8 cellular contexts compared by ENCODE assay signal in genomic region chr19:48390188-48391099, GRCh38. TPM values are rescaled to one million over a fixed set of nuclear protein-coding genes. Genes with fewer than 3 reads are reported as not detected.
DNase-seq lines count a peak whose midpoint lies in the region; ATAC-seq and TF ChIP-seq lines count a peak whose summit lies in the region.

No MANE protein-coding gene starts in this region.

- H3K4me3 ChIP-seq in mucosa of stomach (ENCODE audit: low read length) (peak overlapping the region; percentile 100), stomach (peak overlapping the region; percentile 78 to 94 (median 81))

- peaks cover 33 to 39% of the 10 kb centered on the region in 2 donors for H3K36me3 Mint-ChIP-seq in CD14-positive monocyte
- peaks cover 11% of the 10 kb centered on the region for H3K36me3 Mint-ChIP-seq in activated T-cell treated with anti-CD3 and anti-CD28 coated beads, Interleukin-2, amount 50 U/mL, for 4 hours (ENCODE audit: insufficient read depth)

- H3K9me3 ChIP-seq in mucosa of stomach (ENCODE audit: control insufficient read depth, low read length) (no peaks in the 10 kb centered on the region), stomach (no peaks in the 10 kb centered on the region)

- TF ChIP-seq CTCF in CD14-positive monocyte (IDR thresholded peaks at IDR 0.05) (peak; percentile 41), stomach (IDR thresholded peaks at IDR 0.05) (peak in 5 of 7 experiments; percentile 40 to 77 (median 72))

- peaks cover 38% of the 10 kb centered on the region for H3K27me3 ChIP-seq in mucosa of stomach (ENCODE audit: control insufficient read depth, insufficient read depth, low read length)
- H3K27me3 ChIP-seq in stomach, result peaks cover 21 to 38% (median 34%) of the 10 kb centered on the region in 3 donors

- TF ChIP-seq POLR2A in erythroblast (IDR thresholded peaks at IDR 0.05; ENCODE audit: low read length), result no peak
- no peak for TF ChIP-seq POLR2A in stomach (IDR thresholded peaks at IDR 0.05)

- TF ChIP-seq EP300 in stomach (IDR thresholded peaks at IDR 0.05), result no peak

- ATAC-seq in GM21825 (IDR thresholded peaks at IDR 0.05; ENCODE audit: unreplicated experiment) (peak; percentile 48), GM18873 (IDR thresholded peaks at IDR 0.05; ENCODE audit: low FRiP score, unreplicated experiment) (no peak)
- peak; percentile 62 to 66 for ATAC-seq in activated T-cell treated with anti-CD3 and anti-CD28 coated beads, Interleukin-2, amount 50 U/mL, for 4 hours

- peaks cover 12% of the 10 kb centered on the region for H3K4me1 Mint-ChIP-seq in CD14-positive monocyte
- H3K4me1 Mint-ChIP-seq in activated T-cell treated with anti-CD3 and anti-CD28 coated beads, Interleukin-2, amount 50 U/mL, for 4 hours (ENCODE audit: low read depth), result peaks cover 26% of the 10 kb centered on the region

- DNase-seq in CD14-positive monocyte (ENCODE audit: low spot score) (peak; percentile 70), NCI-H748 treated with DMSO at 0.1 percent for 48 hours (lab: John Stamatoyannopoulos, UW) (peak; percentile 42), erythroblast (lab: John Stamatoyannopoulos, UW) (peak; percentile 81 to 86), stomach (peak; percentile 70)
- peak; percentile 60 for DNase-seq in activated T-cell treated with anti-CD3 and anti-CD28 coated beads, Interleukin-2, amount 50 U/mL, for 4 hours

- 1 to 5% (median 2%) methylated on average over 18 to 24 of the region's 24 CpGs for WGBS in stomach, 5 donors

- peaks cover 0 to 25% (median 2%) of the 10 kb centered on the region in 7 donors for H3K9me3 Mint-ChIP-seq in CD14-positive monocyte
- H3K9me3 Mint-ChIP-seq in activated T-cell treated with anti-CD3 and anti-CD28 coated beads, Interleukin-2, amount 50 U/mL, for 4 hours, result no peaks in the 10 kb centered on the region

- H3K9ac ChIP-seq in mucosa of stomach (ENCODE audit: low read length), result peak overlapping the region; percentile 100

- peaks cover 35 to 40% (median 38%) of the 10 kb centered on the region in 3 donors for H3K27me3 Mint-ChIP-seq in CD14-positive monocyte (ENCODE audit: low read depth in 3 of 3)
- peaks cover 16% of the 10 kb centered on the region for H3K27me3 Mint-ChIP-seq in activated T-cell treated with anti-CD3 and anti-CD28 coated beads, Interleukin-2, amount 50 U/mL, for 4 hours (ENCODE audit: low read depth)

- intact Hi-C loops in CD14-positive monocyte (cut with micrococcal nuclease), result loop anchor here in 1 of 2 donors (10.0 kb wide), 1 partner anchor 54 kb away; the partner anchor contains the start of gene GRWD1
- intact Hi-C loops in stomach (cut with DNase I; ENCODE audit: low total_unique reads), result no loop called here

- H3K4me3 Mint-ChIP-seq in CD14-positive monocyte, result peak overlapping the region; percentile 93 to 97
- H3K4me3 Mint-ChIP-seq in activated T-cell treated with anti-CD3 and anti-CD28 coated beads, Interleukin-2, amount 50 U/mL, for 4 hours, result peak overlapping the region; percentile 89

- peak overlapping the region; percentile 91 to 97 (median 94) for H3K27ac ChIP-seq in stomach

- H3K27ac Mint-ChIP-seq in CD14-positive monocyte, result peak overlapping the region; percentile 86 to 98 (median 93)

- H3K36me3 ChIP-seq in mucosa of stomach (ENCODE audit: control insufficient read depth, insufficient read depth, low read length) (peaks cover 3% of the 10 kb centered on the region), stomach (peaks cover 22 to 42% (median 41%) of the 10 kb centered on the region in 4 donors)

- peaks cover 7% of the 10 kb centered on the region for H3K4me1 ChIP-seq in mucosa of stomach (ENCODE audit: control insufficient read depth, insufficient read depth, low read length)
- H3K4me1 ChIP-seq in stomach, result peaks cover 19 to 44% (median 38%) of the 10 kb centered on the region in 4 donors

RNA-seq across cellular contexts. Expression of gene KDELR1, which starts 0.9 kb away (rescaled TPM):
- polyA plus RNA-seq in CD14-positive monocyte (10 to 100 TPM; 42.0 to 51.3 TPM), stomach (10 to 100 TPM; 69.8 to 93.8 (median 72.0) TPM)
- 10 to 100 TPM; 58.6 to 63.8 (median 61.3) TPM for total RNA-seq in activated T-cell treated with anti-CD3 and anti-CD28 coated beads, Interleukin-2, amount 50 U/mL, for 4 hours
- 100 to 1,000 TPM in 1 of 5 donors, 10 to 100 TPM in 4; 45.8 to 123 (median 67.7) TPM for total RNA-seq in stomach

RNA-seq across cellular contexts. Expression of gene GRIN2D, which starts 3.0 kb away (rescaled TPM):
- under 1 TPM in 1 of 2 donors, not detected in 1; 0.13 TPM for polyA plus RNA-seq in CD14-positive monocyte
- under 1 TPM; 0.11 to 0.14 (median 0.13) TPM for total RNA-seq in activated T-cell treated with anti-CD3 and anti-CD28 coated beads, Interleukin-2, amount 50 U/mL, for 4 hours
- total RNA-seq in stomach, result 1 to 10 TPM in 1 of 5 donors, under 1 TPM in 2, not detected in 2; 0.14 to 1.8 (median 0.37) TPM
- under 1 TPM in 2 of 3 donors, not detected in 1; 0.06 to 0.10 TPM for polyA plus RNA-seq in stomach

RNA-seq across cellular contexts. Expression of gene SYNGR4, which starts 26.3 kb away (rescaled TPM):
- polyA plus RNA-seq in CD14-positive monocyte, result not detected
- not detected for total RNA-seq in activated T-cell treated with anti-CD3 and anti-CD28 coated beads, Interleukin-2, amount 50 U/mL, for 4 hours
- not detected for total RNA-seq in stomach
- not detected for polyA plus RNA-seq in stomach

RNA-seq across cellular contexts. Expression of gene TMEM143, which starts 26.7 kb away (rescaled TPM):
- polyA plus RNA-seq in CD14-positive monocyte (1 to 10 TPM; 1.7 to 2.1 TPM), stomach (1 to 10 TPM; 4.2 to 8.6 (median 7.8) TPM)
- total RNA-seq in activated T-cell treated with anti-CD3 and anti-CD28 coated beads, Interleukin-2, amount 50 U/mL, for 4 hours, result 1 to 10 TPM; 5.2 to 6.4 (median 5.6) TPM
- total RNA-seq in stomach, result 10 to 100 TPM in 4 of 5 donors, 1 to 10 TPM in 1; 9.4 to 33.3 (median 12.3) TPM

RNA-seq across cellular contexts. Expression of gene GRWD1, which starts 55.3 kb away (rescaled TPM):
- polyA plus RNA-seq in CD14-positive monocyte, result 10 to 100 TPM in 1 of 2 donors, 1 to 10 TPM in 1; 10.0 to 13.9 TPM
- 100 to 1,000 TPM; 175 to 192 (median 187) TPM for total RNA-seq in activated T-cell treated with anti-CD3 and anti-CD28 coated beads, Interleukin-2, amount 50 U/mL, for 4 hours
- total RNA-seq in stomach, result 10 to 100 TPM in 4 of 5 donors, 1 to 10 TPM in 1; 5.8 to 49.4 (median 18.5) TPM
- polyA plus RNA-seq in stomach, result 10 to 100 TPM in 2 of 3 donors, 1 to 10 TPM in 1; 7.6 to 13.9 (median 12.8) TPM
